ENCODE assay signal across 8 cellular contexts in the genomic region with DNA sequence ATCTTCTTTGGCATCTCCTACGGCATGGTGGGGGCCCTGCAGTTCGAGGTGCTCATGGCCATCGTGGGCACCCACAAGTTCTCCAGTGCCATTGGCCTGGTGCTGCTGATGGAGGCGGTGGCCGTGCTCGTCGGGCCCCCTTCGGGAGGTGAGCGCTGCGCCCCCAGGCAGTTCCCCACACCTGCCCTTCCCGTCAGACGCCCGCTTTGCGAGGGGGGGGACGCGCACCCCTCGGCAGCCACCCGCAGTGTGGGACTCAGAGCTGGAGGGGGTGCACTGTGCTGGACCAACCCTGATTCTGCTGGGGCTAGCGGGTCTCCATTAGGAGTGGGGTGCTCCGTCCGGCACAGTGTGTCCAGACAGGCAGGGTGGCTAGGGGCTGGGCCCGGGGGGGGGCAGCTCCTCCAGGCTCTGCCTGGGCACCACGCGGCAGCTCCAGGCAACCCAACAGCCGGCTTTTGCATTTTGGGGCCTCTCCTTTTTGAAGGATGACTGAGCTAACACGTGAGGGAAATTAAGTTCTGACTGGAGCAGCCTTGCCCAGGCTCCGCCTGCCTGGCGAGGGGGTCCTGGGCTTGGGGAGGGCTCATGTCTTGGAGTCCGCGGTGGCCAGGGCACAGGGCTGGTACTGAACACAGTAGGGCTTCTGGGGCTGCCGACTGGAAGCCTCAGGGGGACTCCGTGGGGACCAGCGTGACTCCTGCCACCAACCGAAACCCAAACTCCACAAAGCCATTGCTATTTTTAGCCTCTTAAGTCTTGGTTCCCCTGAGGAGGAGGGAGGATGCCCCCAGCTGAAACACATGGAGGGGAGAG. TPM values are rescaled to one million over a fixed set of nuclear protein-coding genes. Genes with fewer than 3 reads are reported as not detected.
DNase-seq lines count a peak whose midpoint lies in the region; ATAC-seq and TF ChIP-seq lines count a peak whose summit lies in the region.

No MANE protein-coding gene starts in this region.

- 92 to 97% methylated on average over 30 to 34 of the region's 34 CpGs for WGBS in endodermal cell (ENCODE audit: insufficient coverage in 1 of 2, insufficient read length in 1 of 2), 2 experiments
- WGBS in prostate gland: 70% methylated on average over 25 of the region's 34 CpGs

- H3K36me3 Mint-ChIP-seq in endodermal cell (ENCODE audit: low read depth): peaks cover 11% of the 10 kb centered on the region

- DNase-seq in CD1c-positive myeloid dendritic cell (ENCODE audit: extremely low spot score): peak; percentile 46
- no peak for DNase-seq in Peyer's patch
- DNase-seq in endodermal cell: peak; percentile 50
- no peak for DNase-seq in prostate gland (ENCODE audit: low spot score)
- no peak for DNase-seq in DMS53 treated with DMSO at 0.1 percent for 48 hours (lab: John Stamatoyannopoulos, UW; ENCODE audit: unreplicated experiment)
- no peak for DNase-seq in NCI-H510A (lab: John Stamatoyannopoulos, UW)
- DNase-seq in AML-193 (lab: John Stamatoyannopoulos, UW): no peak

- no peaks in the 10 kb centered on the region for H3K9me3 ChIP-seq in Peyer's patch
- no peaks in the 10 kb centered on the region for H3K9me3 ChIP-seq in endodermal cell (ENCODE audit: control insufficient read depth, low read length)
- no peaks in the 10 kb centered on the region for H3K9me3 ChIP-seq in prostate gland

- TF ChIP-seq POLR2A in Peyer's patch (IDR thresholded peaks at IDR 0.05): no peak
- no peak for TF ChIP-seq POLR2A in prostate gland (IDR thresholded peaks at IDR 0.05)

- peaks cover 0 to 32% (median 0%) of the 10 kb centered on the region in 3 donors for H3K36me3 ChIP-seq in Peyer's patch
- H3K36me3 ChIP-seq in endodermal cell (ENCODE audit: control insufficient read depth, insufficient read depth, low read length): peaks cover 15% of the 10 kb centered on the region
- H3K36me3 ChIP-seq in prostate gland: no peaks in the 10 kb centered on the region

- ATAC-seq in HG03175 (IDR thresholded peaks at IDR 0.05; ENCODE audit: unreplicated experiment): no peak

- peaks cover 3 to 93% (median 44%) of the 10 kb centered on the region in 4 donors for H3K4me1 ChIP-seq in Peyer's patch
- H3K4me1 ChIP-seq in endodermal cell (ENCODE audit: control insufficient read depth, insufficient read depth, low read length): peaks cover 3% of the 10 kb centered on the region
- H3K4me1 ChIP-seq in prostate gland (replicated peaks): peaks cover 60% of the 10 kb centered on the region

- H3K9me3 Mint-ChIP-seq in endodermal cell: no peaks in the 10 kb centered on the region

- peak overlapping the region in 3 of 4 donors; percentile 13 to 22 (median 14) for H3K4me3 ChIP-seq in Peyer's patch
- H3K4me3 ChIP-seq in endodermal cell (ENCODE audit: low read length): no peak overlapping the region
- H3K4me3 ChIP-seq in prostate gland: no peak overlapping the region

- H3K27ac ChIP-seq in Peyer's patch (peak overlapping the region; percentile 57 to 79 (median 68)), endodermal cell (ENCODE audit: low read depth, low read length) (no peak overlapping the region), prostate gland (peak overlapping the region; percentile 77 to 80)

- no peaks in the 10 kb centered on the region for H3K27me3 ChIP-seq in Peyer's patch
- no peaks in the 10 kb centered on the region for H3K27me3 ChIP-seq in endodermal cell (ENCODE audit: control insufficient read depth, insufficient read depth, low read length, poor library complexity, severe bottlenecking)
- H3K27me3 ChIP-seq in prostate gland (replicated peaks; ENCODE audit: insufficient read depth): no peaks in the 10 kb centered on the region

- no peak for TF ChIP-seq CTCF in Peyer's patch (IDR thresholded peaks at IDR 0.05)
- TF ChIP-seq CTCF in endodermal cell (conservative IDR thresholded peaks at IDR 0.05): no peak
- no peak for TF ChIP-seq CTCF in prostate gland (IDR thresholded peaks at IDR 0.05)

- no peak overlapping the region for H3K4me3 Mint-ChIP-seq in endodermal cell

- no peak overlapping the region for H3K9ac ChIP-seq in endodermal cell (ENCODE audit: extremely low read depth, low read length, poor library complexity, severe bottlenecking)

- H3K27me3 Mint-ChIP-seq in endodermal cell (ENCODE audit: insufficient read depth): no peaks in the 10 kb centered on the region

- H3K27ac Mint-ChIP-seq in endodermal cell: no peak overlapping the region

- H3K4me1 Mint-ChIP-seq in endodermal cell: peaks cover 5% of the 10 kb centered on the region

- intact Hi-C loops in prostate gland (cut with DNase I): loop anchor here (10.0 kb wide), 1 partner anchor 57 kb away; no protein-coding TSS in a partner anchor

RNA-seq across cellular contexts. Expression of a gene that starts 9.1 kb away (rescaled TPM):
- total RNA-seq in Peyer's patch (10 to 100 TPM; 18.9 to 55.0 (median 35.3) TPM), endodermal cell (10 to 100 TPM; 31.8 to 39.7 TPM), prostate gland (10 to 100 TPM in 1 of 2 donors, 1 to 10 TPM in 1; 5.0 to 69.2 TPM)
- 31.8 TPM for polyA plus RNA-seq in endodermal cell (2013, experiment 1 of 2)
- 26.2 TPM for polyA plus RNA-seq in endodermal cell (2013, experiment 2 of 2)

RNA-seq across cellular contexts. Expression of a gene that starts 25.3 kb away (rescaled TPM):
- total RNA-seq in Peyer's patch: 100 to 1,000 TPM in 2 of 4 donors, 10 to 100 TPM in 2; 28.2 to 144 (median 79.8) TPM
- total RNA-seq in endodermal cell: 10 to 100 TPM; 61.8 to 82.8 TPM
- polyA plus RNA-seq in endodermal cell (2013, experiment 1 of 2): 25.7 TPM
- polyA plus RNA-seq in endodermal cell (2013, experiment 2 of 2): 22.9 TPM
- total RNA-seq in prostate gland: 10 to 100 TPM; 57.6 to 62.8 TPM

RNA-seq across cellular contexts. Expression of a gene that starts 35.5 kb away (rescaled TPM):
- total RNA-seq in Peyer's patch (100 to 1,000 TPM; 148 to 232 (median 215) TPM), endodermal cell (100 to 1,000 TPM; 104 to 143 TPM), prostate gland (100 to 1,000 TPM in 1 of 2 donors, 10 to 100 TPM in 1; 80.3 to 155 TPM)
- 101 TPM for polyA plus RNA-seq in endodermal cell (2013, experiment 1 of 2)
- polyA plus RNA-seq in endodermal cell (2013, experiment 2 of 2): 74.7 TPM

Comparison
In these comparisons a context has a peak if more than half of its experiments do, and no peak if none do; other contexts are left out.
1. DNase-seq: peak in CD1c-positive myeloid dendritic cell (single experiment) and endodermal cell (single experiment); none in Peyer's patch (0 of 3), prostate gland (single experiment), DMS53 treated with DMSO at 0.1 percent for 48 hours (single experiment), NCI-H510A (single experiment) and AML-193 (0 of 2).
2. H3K4me3 ChIP-seq: peak in Peyer's patch (3 of 4); none in endodermal cell (single experiment) and prostate gland (0 of 2).